In the genomic region with DNA sequence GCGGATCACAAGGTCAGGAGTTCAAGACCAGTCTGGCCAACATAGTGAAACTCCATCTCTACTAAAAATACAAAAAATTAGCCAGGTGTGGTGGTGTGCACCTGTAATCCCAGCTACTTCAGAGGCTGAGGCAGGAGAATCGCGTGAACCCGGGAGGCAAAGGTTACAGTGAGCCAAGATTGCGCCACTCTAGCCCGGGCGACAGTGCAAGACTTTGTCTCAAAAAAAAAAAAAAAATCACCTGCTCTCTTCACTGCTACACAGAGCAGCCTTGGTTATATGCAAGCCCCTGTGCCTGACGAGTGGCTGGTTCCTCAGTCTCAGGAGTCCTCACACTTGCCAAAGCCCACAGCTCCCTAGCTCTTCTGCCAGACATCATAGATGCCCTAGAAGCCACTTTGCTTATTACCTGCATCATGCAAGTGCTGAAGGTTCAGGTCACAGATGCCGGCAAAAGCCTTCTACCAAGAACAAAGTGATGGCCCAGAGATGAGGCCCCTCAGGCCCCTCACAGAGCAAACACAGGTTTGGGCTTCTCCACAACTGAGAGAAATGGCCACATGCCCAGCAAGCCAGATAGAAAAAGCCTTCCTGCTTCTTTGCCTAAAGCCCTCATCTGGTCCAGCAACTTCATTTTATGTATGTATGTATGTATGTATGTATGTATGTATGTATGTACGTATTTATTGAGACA, we compare ENCODE assay signal across 16 cellular contexts.
DNase-seq lines count a peak whose midpoint lies in the region; ATAC-seq, FAIRE-seq and TF ChIP-seq lines count a peak whose summit lies in the region.
"Had no signal": no experiment of that assay in that cellular context is flagged by ENCODE, and none has a peak within 500 bp of the region (broad histone marks: within the 10 kb centered on the region; RNA-seq: fewer than 3 reads in every experiment).

No MANE protein-coding gene starts in this region.

- H3K79me2 ChIP-seq in HepG2 (ENCODE audit: insufficient read depth, low read length), result no peaks in the 10 kb centered on the region
- H3K79me2 ChIP-seq in Karpas-422 (ENCODE audit: low read length), result no peaks in the 10 kb centered on the region

- H3K4me1 ChIP-seq in HepG2 (ENCODE audit: insufficient read depth, low read length) (peaks cover 54% of the 10 kb centered on the region), suprapubic skin (peaks cover 15% of the 10 kb centered on the region), Karpas-422 (ENCODE audit: low read length) (no peaks in the 10 kb centered on the region)

- TF ChIP-seq CTCF in HepG2 (CRISPR knock-in tag; IDR thresholded peaks at IDR 0.05) (no peak), suprapubic skin (IDR thresholded peaks at IDR 0.05) (no peak)

- no peaks in the 10 kb centered on the region for H3K9me3 Mint-ChIP-seq in activated naive CD8-positive, alpha-beta T cell (ENCODE audit: low read depth)
- H3K9me3 Mint-ChIP-seq in activated naive CD8-positive, alpha-beta T cell treated with anti-CD3 and anti-CD28 coated beads for 36 hours, result peaks cover 16% of the 10 kb centered on the region
- H3K9me3 Mint-ChIP-seq in activated T-helper 1 cell treated with anti-CD3 and anti-CD28 coated beads, Interleukin-12 subunit alpha, Interleukin-12 subunit beta, Interleukin-2, Interleukin-4 antibody, amounts not matched to agents 30 ng/mL and 10 ng/mL and 1 ng/mL, durations not matched to agents 14 hours and 24 hours and 36 hours, result peaks cover 17% of the 10 kb centered on the region

- TF ChIP-seq POLR2A in HepG2 (IDR thresholded peaks at IDR 0.05; ENCODE audit: insufficient read depth in 1 of 2, low read depth in 2 of 2, low read length in 2 of 2) (no peak), suprapubic skin (IDR thresholded peaks at IDR 0.05) (no peak)

- H3K9me3 ChIP-seq in HepG2 (ENCODE audit: low read length) (no peaks in the 10 kb centered on the region), suprapubic skin (no peaks in the 10 kb centered on the region), Karpas-422 (ENCODE audit: low read length) (no peaks in the 10 kb centered on the region)

- H3K36me3 ChIP-seq in HepG2 (replicated peaks in 1 of 2; ENCODE audit: control insufficient read depth in 1 of 2, insufficient read depth in 2 of 2, low read length in 2 of 2), result no peaks in the 10 kb centered on the region
- H3K36me3 ChIP-seq in suprapubic skin, result no peaks in the 10 kb centered on the region
- H3K36me3 ChIP-seq in Karpas-422 (ENCODE audit: insufficient read depth, low read length), result no peaks in the 10 kb centered on the region

- H3K27ac ChIP-seq in HepG2 (ENCODE audit: extremely low read length, insufficient read depth, low read length) (peak overlapping the region; percentile 52), suprapubic skin (no peak overlapping the region), Karpas-422 (ENCODE audit: low read length) (no peak overlapping the region)

- H3K27ac Mint-ChIP-seq in activated naive CD8-positive, alpha-beta T cell, result peak overlapping the region; percentile 61
- H3K27ac Mint-ChIP-seq in activated naive CD8-positive, alpha-beta T cell treated with anti-CD3 and anti-CD28 coated beads for 36 hours, result no peak overlapping the region
- peak overlapping the region; percentile 42 for H3K27ac Mint-ChIP-seq in activated T-helper 1 cell treated with anti-CD3 and anti-CD28 coated beads, Interleukin-12 subunit alpha, Interleukin-12 subunit beta, Interleukin-2, Interleukin-4 antibody, amounts not matched to agents 30 ng/mL and 10 ng/mL and 1 ng/mL, durations not matched to agents 14 hours and 24 hours and 36 hours
- H3K27ac Mint-ChIP-seq: CD8-positive, alpha-beta T cell had no signal

- no TSS peak for BruUV-seq in HepG2 (replicated peaks; lab: Mats Ljungman, UMichigan)

- peaks cover 2% of the 10 kb centered on the region for H3K36me3 Mint-ChIP-seq in activated naive CD8-positive, alpha-beta T cell
- H3K36me3 Mint-ChIP-seq in activated naive CD8-positive, alpha-beta T cell treated with anti-CD3 and anti-CD28 coated beads for 36 hours, result peaks cover 14% of the 10 kb centered on the region
- H3K36me3 Mint-ChIP-seq in activated T-helper 1 cell treated with anti-CD3 and anti-CD28 coated beads, Interleukin-12 subunit alpha, Interleukin-12 subunit beta, Interleukin-2, Interleukin-4 antibody, amounts not matched to agents 30 ng/mL and 10 ng/mL and 1 ng/mL, durations not matched to agents 14 hours and 24 hours and 36 hours (ENCODE audit: low read depth), result peaks cover 25% of the 10 kb centered on the region
- H3K36me3 Mint-ChIP-seq: CD8-positive, alpha-beta T cell had no signal

- H2AFZ ChIP-seq in HepG2 (ENCODE audit: low read length) (no peak overlapping the region), Karpas-422 (ENCODE audit: low read length) (no peak overlapping the region)

- TF ChIP-seq EP300 in HepG2 (IDR thresholded peaks at IDR 0.05; ENCODE audit: low read depth in 2 of 2, low read length in 2 of 2) (no peak), HepG2 (CRISPR knock-in tag; IDR thresholded peaks at IDR 0.05; ENCODE audit: borderline replicate concordance) (no peak), suprapubic skin (IDR thresholded peaks at IDR 0.05) (no peak)

- WGBS in HepG2 (ENCODE audit: low lambda C conversion rate), result 24% methylated on average over 8 of the region's 10 CpGs
- 90% methylated on average over 9 of the region's 10 CpGs for WGBS in suprapubic skin

- no peaks in the 10 kb centered on the region for H3K9me2 ChIP-seq in Karpas-422 (replicated peaks; ENCODE audit: insufficient read depth, low read length)

- no peak overlapping the region for H3K4me3 Mint-ChIP-seq in activated naive CD8-positive, alpha-beta T cell
- no peak overlapping the region for H3K4me3 Mint-ChIP-seq in activated naive CD8-positive, alpha-beta T cell treated with anti-CD3 and anti-CD28 coated beads for 36 hours
- no peak overlapping the region for H3K4me3 Mint-ChIP-seq in activated T-helper 1 cell treated with anti-CD3 and anti-CD28 coated beads, Interleukin-12 subunit alpha, Interleukin-12 subunit beta, Interleukin-2, Interleukin-4 antibody, amounts not matched to agents 30 ng/mL and 10 ng/mL and 1 ng/mL, durations not matched to agents 14 hours and 24 hours and 36 hours
- H3K4me3 Mint-ChIP-seq: CD8-positive, alpha-beta T cell had no signal

- no peak for TF ChIP-seq RAD21 in HepG2 (CRISPR knock-in tag; IDR thresholded peaks at IDR 0.05)

- in situ Hi-C loops in HepG2 (cut with HindIII; ENCODE audit: extremely low pct_ligation_motif_present, low pct_unique_long_range_greater_than_20kb), result no loop called here

- H3K27me3 ChIP-seq in HepG2 (ENCODE audit: control insufficient read depth in 1 of 2, insufficient read depth in 2 of 2, low read length in 2 of 2), result no peaks in the 10 kb centered on the region
- no peaks in the 10 kb centered on the region for H3K27me3 ChIP-seq in suprapubic skin
- no peaks in the 10 kb centered on the region; the same call in 1 of the 2 replicates for H3K27me3 ChIP-seq in Karpas-422 (ENCODE audit: low read length)

- H3K9ac ChIP-seq in HepG2 (ENCODE audit: insufficient read depth, low read depth, low read length) (no peak overlapping the region), Karpas-422 (ENCODE audit: low read length) (no peak overlapping the region)

- H3K4me3 ChIP-seq in HepG2 (replicated peaks in 1 of 3; ENCODE audit: insufficient read depth in 1 of 3, low read depth in 2 of 3, low read length in 3 of 3) (no peak overlapping the region), suprapubic skin (no peak overlapping the region), Karpas-422 (ENCODE audit: low read length) (no peak overlapping the region)
- H3K4me3 ChIP-seq: K562 had no signal

- POLR2A ChIA-PET in HepG2 (lab: Yijun Ruan, JAX), result interaction anchor here (1.9 to 2.0 kb wide), 2 partner anchors 148 to 239 kb away, joined by 6 to 8 read pairs; partner anchors contain the start of gene NFIL3

- H3K4me2 ChIP-seq in HepG2 (ENCODE audit: low read depth, low read length) (peak overlapping the region; percentile 55), Karpas-422 (ENCODE audit: low read depth, low read length, poor library complexity, severe bottlenecking) (no peak overlapping the region)

- H3K4me1 Mint-ChIP-seq in activated naive CD8-positive, alpha-beta T cell (ENCODE audit: low read depth), result peaks cover 14% of the 10 kb centered on the region
- H3K4me1 Mint-ChIP-seq in activated naive CD8-positive, alpha-beta T cell treated with anti-CD3 and anti-CD28 coated beads for 36 hours, result peaks cover 13% of the 10 kb centered on the region
- peaks cover 37% of the 10 kb centered on the region for H3K4me1 Mint-ChIP-seq in activated T-helper 1 cell treated with anti-CD3 and anti-CD28 coated beads, Interleukin-12 subunit alpha, Interleukin-12 subunit beta, Interleukin-2, Interleukin-4 antibody, amounts not matched to agents 30 ng/mL and 10 ng/mL and 1 ng/mL, durations not matched to agents 14 hours and 24 hours and 36 hours (ENCODE audit: low read depth)

- intact Hi-C loops in activated T-helper 1 cell treated with anti-CD3 and anti-CD28 coated beads, Interleukin-12 subunit alpha, Interleukin-12 subunit beta, Interleukin-2, Interleukin-4 antibody, amounts not matched to agents 30 ng/mL and 10 ng/mL and 1 ng/mL, durations not matched to agents 14 hours and 24 hours and 36 hours (cut with micrococcal nuclease), result no loop called here
- intact Hi-C loops in HepG2 (cut with micrococcal nuclease; ENCODE audit: unreplicated experiment), result no loop called here

- H3K27me3 Mint-ChIP-seq in activated naive CD8-positive, alpha-beta T cell, result no peaks in the 10 kb centered on the region
- H3K27me3 Mint-ChIP-seq in activated naive CD8-positive, alpha-beta T cell treated with anti-CD3 and anti-CD28 coated beads for 36 hours, result peaks cover 5% of the 10 kb centered on the region
- H3K27me3 Mint-ChIP-seq in activated T-helper 1 cell treated with anti-CD3 and anti-CD28 coated beads, Interleukin-12 subunit alpha, Interleukin-12 subunit beta, Interleukin-2, Interleukin-4 antibody, amounts not matched to agents 30 ng/mL and 10 ng/mL and 1 ng/mL, durations not matched to agents 14 hours and 24 hours and 36 hours (ENCODE audit: insufficient read depth), result no peaks in the 10 kb centered on the region

- DNase-seq in activated naive CD8-positive, alpha-beta T cell treated with anti-CD3 and anti-CD28 coated beads for 36 hours, result no peak
- DNase-seq in activated T-helper 1 cell treated with anti-CD3 and anti-CD28 coated beads, Interleukin-12 subunit alpha, Interleukin-12 subunit beta, Interleukin-2, Interleukin-4 antibody, amounts not matched to agents 30 ng/mL and 10 ng/mL and 1 ng/mL, durations not matched to agents 14 hours and 24 hours and 36 hours (ENCODE audit: low spot score), result no peak
- DNase-seq in HepG2 (ENCODE audit: low spot score), result peak; percentile 38
- DNase-seq in suprapubic skin (ENCODE audit: low spot score in 2 of 2), result peak; percentile 17 to 54
- no peak for DNase-seq in Karpas-422
- DNase-seq: CD8-positive, alpha-beta T cell; NCI-H1930; NCI-H2171; NCI-H510A; NCI-H82; SHP77 had no signal

- H4K20me1 ChIP-seq in HepG2 (ENCODE audit: insufficient read depth, low read length) (no peaks in the 10 kb centered on the region), Karpas-422 (ENCODE audit: insufficient read depth, low read depth, low read length) (no peaks in the 10 kb centered on the region)

- FAIRE-seq in HepG2 (lab: Jason Lieb, UNC), result no peak
- FAIRE-seq: H1, HTR-8/SVneo, K562 had no signal

- CTCF ChIA-PET in HepG2 (lab: Yijun Ruan, JAX; ENCODE audit: low intra/inter-chr PET ratio, low total read pairs), result no interaction called here

- peak; percentile 66 for ATAC-seq in HepG2
- ATAC-seq in HG03457 (IDR thresholded peaks at IDR 0.05; ENCODE audit: unreplicated experiment), result no peak
- ATAC-seq: CD8-positive, alpha-beta T cell; K562 had no signal

Comparison
In these comparisons a context has a peak if more than half of its experiments do, and no peak if none do; other contexts are left out.
1. DNase-seq: peak in HepG2 (single experiment) and suprapubic skin (2 of 2); none in activated naive CD8-positive, alpha-beta T cell treated with anti-CD3 and anti-CD28 coated beads for 36 hours (single experiment), activated T-helper 1 cell treated with anti-CD3 and anti-CD28 coated beads, Interleukin-12 subunit alpha, Interleukin-12 subunit beta, Interleukin-2, Interleukin-4 antibody, amounts not matched to agents 30 ng/mL and 10 ng/mL and 1 ng/mL, durations not matched to agents 14 hours and 24 hours and 36 hours (single experiment) and Karpas-422 (single experiment).